Comparison of ENCODE assay signal across 9 cellular contexts in genomic region chr5:39015743-39016586, GRCh38. TPM values are rescaled to one million over a fixed set of nuclear protein-coding genes. Genes with fewer than 3 reads are reported as not detected.
A peak's percentile ranks its signal among the peaks of the same experiment; 100 is the strongest.
DNase-seq lines count a peak whose midpoint lies in the region; ATAC-seq and TF ChIP-seq lines count a peak whose summit lies in the region.
"Had no signal": no experiment of that assay in that cellular context is flagged by ENCODE, and none has a peak within 500 bp of the region (broad histone marks: within the 10 kb centered on the region; RNA-seq: fewer than 3 reads in every experiment).

No MANE protein-coding gene starts in this region.

- no peaks in the 10 kb centered on the region for H3K27me3 Mint-ChIP-seq in activated CD8-positive, alpha-beta memory T cell treated with anti-CD3 and anti-CD28 coated beads, Interleukin-2, amount 10 ng/mL, durations not matched to agents 7 days and 5 days

- intact Hi-C loops in transverse colon (cut with DNase I; ENCODE audit: low total_unique reads), result loop anchor here (10.0 kb wide), 1 partner anchor 49 kb away; no protein-coding TSS in a partner anchor

- H3K36me3 ChIP-seq in transverse colon (peaks cover 0 to 7% (median 3%) of the 10 kb centered on the region in 4 donors), Peyer's patch (peaks cover 0 to 27% (median 0%) of the 10 kb centered on the region in 3 donors)

- H3K4me1 Mint-ChIP-seq in activated CD8-positive, alpha-beta memory T cell treated with anti-CD3 and anti-CD28 coated beads, Interleukin-2, amount 10 ng/mL, durations not matched to agents 7 days and 5 days, result peaks cover 16% of the 10 kb centered on the region

- peaks cover 7 to 36% (median 20%) of the 10 kb centered on the region in 4 donors for H3K4me1 ChIP-seq in transverse colon
- no peaks in the 10 kb centered on the region for H3K4me1 ChIP-seq in Peyer's patch

- DNase-seq in activated CD8-positive, alpha-beta memory T cell treated with anti-CD3 and anti-CD28 coated beads, Interleukin-2, amount 10 ng/mL, durations not matched to agents 7 days and 5 days, result no peak
- no peak for DNase-seq in activated CD8-positive, alpha-beta memory T cell treated with anti-CD3 and anti-CD28 coated beads for 24 hours
- DNase-seq in amniotic epithelial cell (ENCODE audit: low read depth) (peak; percentile 77), kidney tubule cell (ENCODE audit: low spot score) (peak; percentile 87), transverse colon (no peak), Peyer's patch (no peak), G401 (ENCODE audit: low spot score) (no peak)
- DNase-seq: COR-L47 had no signal

- peaks cover 11% of the 10 kb centered on the region for H3K9me3 Mint-ChIP-seq in activated CD8-positive, alpha-beta memory T cell treated with anti-CD3 and anti-CD28 coated beads, Interleukin-2, amount 10 ng/mL, durations not matched to agents 7 days and 5 days (ENCODE audit: low read depth)

- CTCF ChIA-PET in activated CD8-positive, alpha-beta memory T cell treated with anti-CD3 and anti-CD28 coated beads, Interleukin-2, amount 10 ng/mL, durations not matched to agents 7 days and 5 days (lab: Charles Lee), result interaction anchor here (2.5 kb wide), 1 partner anchor 10 kb away, joined by 8 read pairs; no protein-coding TSS in a partner anchor

- no peak overlapping the region for H3K4me3 Mint-ChIP-seq in activated CD8-positive, alpha-beta memory T cell treated with anti-CD3 and anti-CD28 coated beads, Interleukin-2, amount 10 ng/mL, durations not matched to agents 7 days and 5 days

- H3K9me3 ChIP-seq in transverse colon (peaks cover 0 to 6% of the 10 kb centered on the region in 2 donors), Peyer's patch (peaks cover 0 to 3% (median 0%) of the 10 kb centered on the region in 4 donors)

- in situ Hi-C loops in transverse colon (cut with MboI; ENCODE audit: low pct_ligation_motif_present in 1 of 4, low pct_unique_long_range_greater_than_20kb in 1 of 4, low sequenced_read_pairs in 3 of 4), result no loop called here
- in situ Hi-C loops in G401 (cut with HindIII; ENCODE audit: low sequenced_read_pairs), result no loop called here

- no peak for ATAC-seq in activated CD8-positive, alpha-beta memory T cell treated with anti-CD3 and anti-CD28 coated beads, Interleukin-2, amount 10 ng/mL, durations not matched to agents 7 days and 5 days
- ATAC-seq in GM21423 (IDR thresholded peaks at IDR 0.05; ENCODE audit: unreplicated experiment), result no peak

- no peak for TF ChIP-seq CTCF in transverse colon (IDR thresholded peaks at IDR 0.05)
- TF ChIP-seq CTCF in Peyer's patch (IDR thresholded peaks at IDR 0.05), result no peak

- TF ChIP-seq EP300 in transverse colon (IDR thresholded peaks at IDR 0.05; ENCODE audit: low read depth), result no peak

- WGBS in transverse colon (ENCODE audit: low coverage in 1 of 2), 2 donors, result 59 to 71% methylated on average over 4 of the region's 4 CpGs

- TF ChIP-seq POLR2A in transverse colon (IDR thresholded peaks at IDR 0.05) (no peak), Peyer's patch (IDR thresholded peaks at IDR 0.05) (no peak)

- H3K4me3 ChIP-seq in transverse colon (no peak overlapping the region), Peyer's patch (no peak overlapping the region)

- H3K27ac ChIP-seq in transverse colon (peak overlapping the region; percentile 49 to 73 (median 60)), Peyer's patch (peak overlapping the region in 1 of 4 donors; percentile 33)

- H3K36me3 Mint-ChIP-seq in activated CD8-positive, alpha-beta memory T cell treated with anti-CD3 and anti-CD28 coated beads, Interleukin-2, amount 10 ng/mL, durations not matched to agents 7 days and 5 days, result peaks cover 72% of the 10 kb centered on the region

- H3K27me3 ChIP-seq in transverse colon (no peaks in the 10 kb centered on the region), Peyer's patch (no peaks in the 10 kb centered on the region)

- peak overlapping the region; percentile 56 for H3K27ac Mint-ChIP-seq in activated CD8-positive, alpha-beta memory T cell treated with anti-CD3 and anti-CD28 coated beads, Interleukin-2, amount 10 ng/mL, durations not matched to agents 7 days and 5 days

RNA-seq across cellular contexts. Expression of gene RICTOR, which starts 58.2 kb away (rescaled TPM):
- total RNA-seq in activated CD8-positive, alpha-beta memory T cell treated with anti-CD3 and anti-CD28 coated beads, Interleukin-2, amount 10 ng/mL, durations not matched to agents 7 days and 5 days, result 10 to 100 TPM; 40.2 to 50.5 TPM
- total RNA-seq in transverse colon (10 to 100 TPM; 20.7 to 44.8 (median 25.8) TPM), Peyer's patch (10 to 100 TPM; 27.0 to 48.7 (median 33.5) TPM)
- 7.3 and 11.0 TPM in 2 replicates for total RNA-seq in G401 (2014; rRNA removed; shearing (Covaris generic))

Comparison
In these comparisons a context has a peak if more than half of its experiments do, and no peak if none do; other contexts are left out.
1. DNase-seq: peak in amniotic epithelial cell (single experiment) and kidney tubule cell (single experiment); none in activated CD8-positive, alpha-beta memory T cell treated with anti-CD3 and anti-CD28 coated beads, Interleukin-2, amount 10 ng/mL, durations not matched to agents 7 days and 5 days (single experiment), activated CD8-positive, alpha-beta memory T cell treated with anti-CD3 and anti-CD28 coated beads for 24 hours (single experiment), transverse colon (single experiment), Peyer's patch (0 of 3) and G401 (single experiment).